ENCODE assay signal across 8 cellular contexts in the genomic region with DNA sequence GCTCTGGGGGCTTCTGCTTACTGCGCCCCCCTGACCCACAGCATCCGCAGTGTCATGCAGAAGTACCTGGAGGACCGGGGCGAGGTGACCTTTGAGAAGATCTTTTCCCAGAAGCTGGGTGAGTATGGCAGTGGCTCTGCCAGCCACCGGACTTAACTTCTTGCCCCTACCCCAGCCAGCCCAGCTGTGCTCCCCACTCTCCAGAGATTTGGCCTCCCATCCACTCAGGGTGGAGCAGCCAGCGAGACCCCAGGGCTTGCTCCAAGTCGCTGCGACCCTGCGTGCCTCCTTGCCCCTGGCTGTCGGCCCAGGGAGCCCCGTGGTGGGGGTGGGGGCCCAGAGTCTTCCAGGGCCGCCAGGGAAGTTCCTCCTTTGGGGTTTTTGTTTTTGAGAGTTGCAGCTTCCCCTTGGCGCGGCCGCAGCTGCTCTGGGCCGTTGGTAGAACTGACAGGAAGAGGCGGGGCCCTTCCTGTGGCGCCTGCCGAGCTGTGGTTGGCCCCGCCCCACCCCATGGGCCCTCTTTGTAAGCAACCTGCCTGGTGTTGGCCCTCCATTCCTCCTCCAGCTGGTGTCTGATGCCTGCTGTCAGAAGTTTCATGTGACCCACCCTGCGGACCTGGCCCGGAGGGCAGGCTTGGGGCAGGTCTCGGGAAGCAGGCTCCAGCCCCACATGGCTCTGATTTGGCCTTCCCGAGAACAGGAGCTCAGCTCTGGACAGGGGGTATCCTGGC. TPM values are rescaled to one million over a fixed set of nuclear protein-coding genes. Genes with fewer than 3 reads are reported as not detected.
DNase-seq lines count a peak whose midpoint lies in the region; ATAC-seq, FAIRE-seq and TF ChIP-seq lines count a peak whose summit lies in the region.

No MANE protein-coding gene starts in this region.

- no peak overlapping the region for H4K91ac ChIP-seq in H9 (ENCODE audit: insufficient read length, low read depth, low read length)

- H3K23me2 ChIP-seq in H9 (ENCODE audit: insufficient read length, low read depth, low read length, poor library complexity, severe bottlenecking), result no peaks in the 10 kb centered on the region

- no peak overlapping the region for H3T11ph ChIP-seq in H9 (ENCODE audit: low read length)

- peaks cover under 1% of the 10 kb centered on the region; the same call in 1 of the 2 replicates for H3K79me2 ChIP-seq in H9 (ENCODE audit: insufficient read depth, low read length)

- no CpG with 5 or more reads among the region's 24 CpGs for WGBS in H9 (ENCODE audit: extremely low coverage, insufficient read length, low lambda C conversion rate)

- no peak overlapping the region for H2BK12ac ChIP-seq in H9 (ENCODE audit: insufficient read length, low read depth, low read length)

- H2BK15ac ChIP-seq in H9 (ENCODE audit: low read depth, low read length), result no peak overlapping the region

- ATAC-seq in left lobe of liver, result peak; percentile 51

- no peaks in the 10 kb centered on the region for H3K9me3 Mint-ChIP-seq in H9

- H4K5ac ChIP-seq in H9 (ENCODE audit: insufficient read length, low read depth, low read length), result no peak overlapping the region

- no peak overlapping the region for H4K8ac ChIP-seq in H9 (replicated peaks; ENCODE audit: insufficient read length, low read depth, low read length)

- no peak for FAIRE-seq in bronchial epithelial cell (lab: Jason Lieb, UNC)

- H2AK5ac ChIP-seq in H9 (ENCODE audit: insufficient read length, low read length), result no peak overlapping the region

- H3K18ac ChIP-seq in H9 (ENCODE audit: insufficient read length, low read depth, low read length), result no peak overlapping the region

- no peak overlapping the region for H3K56ac ChIP-seq in H9 (ENCODE audit: insufficient read length, low read depth, low read length)

- H3K23ac ChIP-seq in H9 (ENCODE audit: insufficient read length, low read depth, low read length), result no peak overlapping the region

- no peak for TF ChIP-seq CTCF in GM10248 (IDR thresholded peaks at IDR 0.05; ENCODE audit: control extremely low read depth, extremely low read depth, low read depth, missing control alignments)
- no peak for TF ChIP-seq CTCF in H9 (conservative IDR thresholded peaks at IDR 0.05)
- TF ChIP-seq CTCF in WI38 (IDR thresholded peaks at IDR 0.05; ENCODE audit: low read depth, low read length), result no peak
- TF ChIP-seq CTCF in bronchial epithelial cell (IDR thresholded peaks at IDR 0.05; ENCODE audit: insufficient read depth, low read length, severe bottlenecking), result no peak

- H3K79me1 ChIP-seq in H9 (ENCODE audit: insufficient read depth, low read depth, low read length, poor library complexity, severe bottlenecking), result no peaks in the 10 kb centered on the region

- peak overlapping the region; percentile 39; the same call in 1 of the 2 replicates for H3K14ac ChIP-seq in H9 (ENCODE audit: insufficient read depth, low read length)

- H3K4me3 ChIP-seq in WI38 (ENCODE audit: low read depth, low read length) (peak overlapping the region; percentile 47), bronchial epithelial cell (ENCODE audit: low read depth, low read length) (no peak overlapping the region)

- no peak overlapping the region for H2BK120ac ChIP-seq in H9 (ENCODE audit: low read depth, low read length, poor library complexity, severe bottlenecking)

- H2BK20ac ChIP-seq in H9 (ENCODE audit: low read depth, low read length, poor library complexity, severe bottlenecking), result no peak overlapping the region

- H3K36me3 Mint-ChIP-seq in H9 (ENCODE audit: insufficient read depth in 1 of 3, low read depth in 3 of 3), result peaks cover 10 to 35% (median 33%) of the 10 kb centered on the region in 3 experiments; a peak in 6 of 7 replicates

- no peaks in the 10 kb centered on the region for H4K20me1 ChIP-seq in H9 (ENCODE audit: control insufficient read depth, insufficient read depth, insufficient read length)

- H2AFZ ChIP-seq in H9 (ENCODE audit: low read length), result no peak overlapping the region

- H3K4me3 Mint-ChIP-seq in H9, result peak overlapping the region in 1 of 2 experiments; percentile 40; a peak in 1 of 5 replicates

- DNase-seq in GM10248 (ENCODE audit: extremely low spot score) (peak; percentile 93), H9 (peak; percentile 88), NCI-H1436 (lab: John Stamatoyannopoulos, UW) (peak; percentile 80), bronchial epithelial cell (ENCODE audit: low read depth) (peak; percentile 42), left lobe of liver (ENCODE audit: low spot score) (no peak), NCI-H345 treated with DMSO at 0.1 percent for 48 hours (lab: John Stamatoyannopoulos, UW; ENCODE audit: unreplicated experiment) (no peak)
- DNase-seq in stimulated activated CD4-positive, alpha-beta T cell treated with anti-CD3 and anti-CD28 coated beads, TNF-alpha, amount 100 ng/mL, for 48 hours (ENCODE audit: low read depth in 3 of 3), result peak; percentile 79 to 85 (median 83)

- H3K27ac Mint-ChIP-seq in H9, result peak overlapping the region; percentile 70 to 87 (median 72); a peak in 6 of 7 replicates

- H2BK5ac ChIP-seq in H9 (ENCODE audit: insufficient read length, low read length), result no peak overlapping the region

- H3K9ac ChIP-seq in H9 (ENCODE audit: extremely low read depth, insufficient read length, low read length), result no peak overlapping the region

- H3K4me2 ChIP-seq in H9 (ENCODE audit: insufficient read depth, insufficient read length, low read length), result no peak overlapping the region

- no peak overlapping the region for H3K4ac ChIP-seq in H9 (ENCODE audit: low read depth, low read length)

- peaks cover 14 to 23% of the 10 kb centered on the region in 2 experiments for H3K4me1 Mint-ChIP-seq in H9

- H3K36me3 ChIP-seq in bronchial epithelial cell (ENCODE audit: control insufficient read depth, insufficient read depth, low read length), result peaks cover 42% of the 10 kb centered on the region

- CTCF ChIA-PET in GM10248 (lab: Yijun Ruan, JAX), result interaction anchor here (1.0 to 2.4 kb wide), 13 partner anchors 9 to 105 kb away, joined by 3 to 14 read pairs (median 5); no protein-coding TSS in a partner anchor

- POLR2A ChIA-PET in GM10248 (lab: Yijun Ruan, JAX), result interaction anchor here (0.5 to 1.7 kb wide), 7 partner anchors 9 to 76 kb away, joined by 3 to 12 read pairs (median 4); partner anchors contain the start of genes ANKRD13D and POLD4

- peaks cover 2% of the 10 kb centered on the region; the same call in 1 of the 2 replicates for H3K4me1 ChIP-seq in H9 (ENCODE audit: insufficient read depth, low read length)

- no peaks in the 10 kb centered on the region for H3K27me3 Mint-ChIP-seq in H9 (ENCODE audit: low read depth)

- H3K9me3 ChIP-seq in H9 (ENCODE audit: control insufficient read depth, low read depth, low read length), result no peaks in the 10 kb centered on the region

- H3K27me3 ChIP-seq in H9 (ENCODE audit: insufficient read depth, low read length) (no peaks in the 10 kb centered on the region), bronchial epithelial cell (ENCODE audit: control insufficient read depth, insufficient read depth, low read length) (no peaks in the 10 kb centered on the region)

- no peak overlapping the region for H3K27ac ChIP-seq in H9 (ENCODE audit: insufficient read length, low read depth, low read length)

RNA-seq across cellular contexts. Expression of gene GRK2, which starts 11.1 kb away (rescaled TPM):
- 55.5 and 56.3 TPM in 2 replicates for total RNA-seq in H9 (2021)
- total RNA-seq in bronchial epithelial cell, result 55.0 and 77.4 TPM in 2 replicates
- 29.0 TPM for total RNA-seq in left lobe of liver

RNA-seq across cellular contexts. Expression of gene ANKRD13D, which starts 11.7 kb away (rescaled TPM):
- total RNA-seq in H9 (2021), result 40.9 and 42.1 TPM in 2 replicates
- total RNA-seq in bronchial epithelial cell, result 22.4 and 42.8 TPM in 2 replicates
- total RNA-seq in left lobe of liver, result 9.8 TPM

RNA-seq across cellular contexts. Expression of gene SSH3, which starts 25.9 kb away (rescaled TPM):
- total RNA-seq in H9 (2021) (42.2 and 44.2 TPM in 2 replicates), bronchial epithelial cell (32.0 and 35.0 TPM in 2 replicates), left lobe of liver (18.2 TPM)

Comparison
In these comparisons a context has a peak if more than half of its experiments do, and no peak if none do; other contexts are left out.
1. DNase-seq: peak in GM10248 (single experiment), H9 (single experiment), NCI-H1436 (single experiment), bronchial epithelial cell (single experiment) and stimulated activated CD4-positive, alpha-beta T cell treated with anti-CD3 and anti-CD28 coated beads, TNF-alpha, amount 100 ng/mL, for 48 hours (3 of 3); none in left lobe of liver (single experiment) and NCI-H345 treated with DMSO at 0.1 percent for 48 hours (single experiment).